8 cellular contexts compared by ENCODE assay signal in the genomic region with DNA sequence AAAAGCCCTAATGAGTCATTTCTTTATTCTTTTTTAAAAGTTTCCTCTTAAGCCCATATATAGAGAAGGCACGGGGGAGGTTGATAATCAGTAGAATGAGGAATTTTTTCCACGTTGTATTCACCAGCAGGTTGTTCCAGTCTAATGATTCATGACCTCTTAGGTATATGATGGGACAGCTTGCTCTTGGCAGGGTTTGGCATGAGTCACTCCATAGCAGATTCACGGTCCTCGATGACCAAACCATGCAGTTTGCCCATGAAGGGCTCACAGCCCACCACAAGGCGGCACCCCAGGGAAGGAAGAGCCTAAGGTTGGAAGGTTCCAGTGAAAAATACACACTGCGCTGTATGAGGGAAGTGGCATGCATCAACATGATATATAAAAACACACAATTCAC.
DNase-seq lines count a peak whose midpoint lies in the region; ATAC-seq and TF ChIP-seq lines count a peak whose summit lies in the region.

No MANE protein-coding gene starts in this region.

- H3K9me3 ChIP-seq in spleen, result no peaks in the 10 kb centered on the region

- no peaks in the 10 kb centered on the region for H3K4me1 ChIP-seq in spleen

- H3K27me3 ChIP-seq in spleen (replicated peaks in 1 of 7), result peaks cover 0 to 4% (median 0%) of the 10 kb centered on the region in 7 donors

- TF ChIP-seq POLR2A in spleen (IDR thresholded peaks at IDR 0.05), result no peak

- no peaks in the 10 kb centered on the region for H3K27me3 Mint-ChIP-seq in activated naive CD4-positive, alpha-beta T cell treated with anti-CD3 and anti-CD28 coated beads for 36 hours (ENCODE audit: low read depth)

- no peak overlapping the region for H3K4me3 Mint-ChIP-seq in activated naive CD4-positive, alpha-beta T cell treated with anti-CD3 and anti-CD28 coated beads for 36 hours

- peaks cover 52% of the 10 kb centered on the region for H3K4me1 Mint-ChIP-seq in activated naive CD4-positive, alpha-beta T cell treated with anti-CD3 and anti-CD28 coated beads for 36 hours (ENCODE audit: low read depth)

- no peak for TF ChIP-seq CTCF in spleen (IDR thresholded peaks at IDR 0.05 in 8 of 11, conservative IDR thresholded peaks at IDR 0.05 in 3 of 11)

- no peak overlapping the region for H3K27ac ChIP-seq in spleen

- peaks cover 29% of the 10 kb centered on the region for H3K36me3 Mint-ChIP-seq in activated naive CD4-positive, alpha-beta T cell treated with anti-CD3 and anti-CD28 coated beads for 36 hours (ENCODE audit: low read depth)

- 51 to 79% (median 71%) methylated on average over 6 of the region's 6 CpGs for WGBS in spleen, 5 donors

- CTCF ChIA-PET in activated naive CD4-positive, alpha-beta T cell treated with anti-CD3 and anti-CD28 coated beads for 36 hours (lab: Charles Lee), result interaction anchor here (0.8 to 1.1 kb wide), 2 partner anchors 20 to 551 kb away, joined by 3 read pairs; no protein-coding TSS in a partner anchor

- intact Hi-C loops in activated naive CD4-positive, alpha-beta T cell treated with anti-CD3 and anti-CD28 coated beads for 36 hours (cut with micrococcal nuclease), result loop anchor here (1.0 to 10.0 kb wide), 3 partner anchors 16 to 450 kb away; no protein-coding TSS in a partner anchor
- intact Hi-C loops in spleen (cut with DNase I; ENCODE audit: low total_unique reads), result no loop called here

- H3K36me3 ChIP-seq in spleen, result no peaks in the 10 kb centered on the region

- peak overlapping the region; percentile 87 for H3K27ac Mint-ChIP-seq in activated naive CD4-positive, alpha-beta T cell treated with anti-CD3 and anti-CD28 coated beads for 36 hours

- peaks cover 4% of the 10 kb centered on the region for H3K9me3 Mint-ChIP-seq in activated naive CD4-positive, alpha-beta T cell treated with anti-CD3 and anti-CD28 coated beads for 36 hours

- DNase-seq in activated naive CD4-positive, alpha-beta T cell treated with anti-CD3 and anti-CD28 coated beads for 36 hours, result peak; percentile 61
- no peak for DNase-seq in activated naive CD4-positive, alpha-beta T cell (lab: John Stamatoyannopoulos, UW)
- DNase-seq in SK-N-DZ (ENCODE audit: low spot score) (peak; percentile 1), brain pericyte (ENCODE audit: low read depth, low spot score) (peak; percentile 55), non-pigmented ciliary epithelial cell (ENCODE audit: low read depth) (peak; percentile 89), spleen (no peak)

- ATAC-seq in GM21529 (IDR thresholded peaks at IDR 0.05; ENCODE audit: unreplicated experiment), result no peak
- no peak for ATAC-seq in HG03439 (IDR thresholded peaks at IDR 0.05; ENCODE audit: unreplicated experiment)

- no peak overlapping the region for H3K4me3 ChIP-seq in spleen

Comparison
In these comparisons a context has a peak if more than half of its experiments do, and no peak if none do; other contexts are left out.
1. DNase-seq: peak in activated naive CD4-positive, alpha-beta T cell treated with anti-CD3 and anti-CD28 coated beads for 36 hours (single experiment), SK-N-DZ (single experiment), brain pericyte (single experiment) and non-pigmented ciliary epithelial cell (single experiment); none in activated naive CD4-positive, alpha-beta T cell (0 of 4) and spleen (single experiment).